ENCODE assay signal across 8 cellular contexts in genomic region chr9:112925058-112925641, GRCh38. TPM values are rescaled to one million over a fixed set of nuclear protein-coding genes. Genes with fewer than 3 reads are reported as not detected.
DNase-seq lines count a peak whose midpoint lies in the region; ATAC-seq and TF ChIP-seq lines count a peak whose summit lies in the region.

No MANE protein-coding gene starts in this region.

- no peak overlapping the region for H3K27ac ChIP-seq in tibial artery

- intact Hi-C loops in tibial artery (cut with DNase I; ENCODE audit: low total_unique reads) = no loop called here

- no peak for ATAC-seq in HG03565 (IDR thresholded peaks at IDR 0.05; ENCODE audit: unreplicated experiment)

- no peaks in the 10 kb centered on the region for H3K9me3 ChIP-seq in tibial artery

- H3K4me3 ChIP-seq in foreskin fibroblast (ENCODE audit: low read depth in 1 of 2, low read length in 2 of 2) (no peak overlapping the region), tibial artery (no peak overlapping the region)

- TF ChIP-seq CTCF in foreskin fibroblast (IDR thresholded peaks at IDR 0.05; ENCODE audit: low read depth, low read length) = peak; percentile 25
- peak; percentile 39 to 58 for TF ChIP-seq CTCF in tibial artery (IDR thresholded peaks at IDR 0.05)

- H3K36me3 ChIP-seq in tibial artery = no peaks in the 10 kb centered on the region

- peak; percentile 56 for DNase-seq in ELR (ENCODE audit: low read depth)
- DNase-seq in LHCN-M2 (ENCODE audit: low read depth) = peak; percentile 38
- peak; percentile 39 for DNase-seq in SHP77 treated with DMSO at 0.1 percent for 48 hours (lab: John Stamatoyannopoulos, UW)
- peak; percentile 21 to 65 for DNase-seq in foreskin fibroblast
- no peak for DNase-seq in tibial artery
- no peak for DNase-seq in GM19238 (ENCODE audit: insufficient read length, low spot score)
- DNase-seq in activated CD4-positive, alpha-beta T cell treated with anti-CD3 and anti-CD28 coated beads, Interleukin-2, amount 50 U/mL, for 1 hour = no peak

- peaks cover 0 to 7% of the 10 kb centered on the region in 2 donors for H3K27me3 ChIP-seq in tibial artery

- no peaks in the 10 kb centered on the region for H3K4me1 ChIP-seq in tibial artery

RNA-seq across cellular contexts. Expression of gene SLC46A2, which starts 34.5 kb away (rescaled TPM):
- not detected in 2 replicates for total RNA-seq in LHCN-M2 (2014; rRNA removed)
- not detected for polyA plus RNA-seq in LHCN-M2 (2012)

Comparison
In these comparisons a context has a peak if more than half of its experiments do, and no peak if none do; other contexts are left out.
1. DNase-seq: peak in ELR (single experiment), LHCN-M2 (single experiment), SHP77 treated with DMSO at 0.1 percent for 48 hours (single experiment) and foreskin fibroblast (2 of 2); none in tibial artery (0 of 2), GM19238 (single experiment) and activated CD4-positive, alpha-beta T cell treated with anti-CD3 and anti-CD28 coated beads, Interleukin-2, amount 50 U/mL, for 1 hour (single experiment).